In genomic region chr17:77375108-77375507, GRCh38 we compare ENCODE assay signal across 9 cellular contexts.
A peak's percentile ranks its signal among the peaks of the same experiment; 100 is the strongest.
DNase-seq lines count a peak whose midpoint lies in the region; ATAC-seq and TF ChIP-seq lines count a peak whose summit lies in the region.
"Had no signal": no experiment of that assay in that cellular context is flagged by ENCODE, and none has a peak within 500 bp of the region (broad histone marks: within the 10 kb centered on the region; RNA-seq: fewer than 3 reads in every experiment).

No MANE protein-coding gene starts in this region.

- no peak overlapping the region for H3K4ac ChIP-seq in neuronal stem cell (ENCODE audit: low read length)

- no TSS peak for BruUV-seq in Panc1 (replicated peaks; lab: Mats Ljungman, UMichigan)

- peak overlapping the region; percentile 93 for H3K4me2 ChIP-seq in neuronal stem cell (ENCODE audit: insufficient read depth, low read length, poor library complexity, severe bottlenecking)

- H2BK120ac ChIP-seq in neuronal stem cell (ENCODE audit: low read depth, low read length), result peak overlapping the region; percentile 19

- H3K9ac ChIP-seq in neuronal stem cell (ENCODE audit: low read depth, low read length, poor library complexity), result peak overlapping the region; percentile 84

- H3K4me3 ChIP-seq in Panc1 (ENCODE audit: low read depth in 2 of 2, low read length in 2 of 2) (peak overlapping the region; percentile 50 to 54), neuronal stem cell (ENCODE audit: low read length in 2 of 2) (peak overlapping the region in 1 of 2 donors; percentile 96)

- peak overlapping the region; percentile 95 for H3K18ac ChIP-seq in neuronal stem cell (ENCODE audit: low read length)

- H3K4me3 Mint-ChIP-seq in endothelial cell (ENCODE audit: unreplicated experiment), result peak overlapping the region; percentile 99

- H3K79me1 ChIP-seq in neuronal stem cell (ENCODE audit: low read depth, low read length), result peaks cover 45% of the 10 kb centered on the region

- H4K91ac ChIP-seq in neuronal stem cell (ENCODE audit: low read depth, low read length, poor library complexity), result no peak overlapping the region

- intact Hi-C loops in Panc1 (cut with micrococcal nuclease; ENCODE audit: unreplicated experiment), result no loop called here

- H2BK15ac ChIP-seq in neuronal stem cell (ENCODE audit: low read length), result peak overlapping the region; percentile 77

- CTCF ChIA-PET in Panc1 (lab: Charles Lee), result no interaction called here

- peak overlapping the region; percentile 97 for H3K23ac ChIP-seq in neuronal stem cell (ENCODE audit: low read depth, low read length, poor library complexity)

- WGBS in neuronal stem cell (ENCODE audit: extremely low coverage in 2 of 2, insufficient read length in 2 of 2, insufficient replicate concordance in 1 of 2), 2 donors, result no CpG with 5 or more reads among the region's 13 CpGs

- H3K9me3 ChIP-seq in Panc1 (ENCODE audit: control insufficient read depth, insufficient read depth, low read depth, low read length), result no peaks in the 10 kb centered on the region
- H3K9me3 ChIP-seq in neuronal stem cell (replicated peaks in 1 of 2; ENCODE audit: control insufficient read depth in 2 of 2, insufficient read depth in 1 of 2, low read depth in 1 of 2, low read length in 2 of 2), result no peaks in the 10 kb centered on the region

- in situ Hi-C loops in Panc1 (cut with HindIII; ENCODE audit: low pct_unique_long_range_greater_than_20kb, low sequenced_read_pairs), result no loop called here

- H3K36me3 ChIP-seq in Panc1 (ENCODE audit: control insufficient read depth, insufficient read depth, low read length) (no peaks in the 10 kb centered on the region), neuronal stem cell (replicated peaks in 1 of 2; ENCODE audit: control insufficient read depth in 2 of 2, insufficient read depth in 2 of 2, low read length in 2 of 2) (no peaks in the 10 kb centered on the region)

- DNase-seq in Panc1 (ENCODE audit: low read depth, low spot score) (no peak), endothelial cell (ENCODE audit: low spot score) (no peak), neuronal stem cell (ENCODE audit: low spot score) (no peak), NCI-H1436 (lab: John Stamatoyannopoulos, UW) (no peak), GDM1 (lab: John Stamatoyannopoulos, UW) (no peak), NCI-H345 treated with DMSO at 0.1 percent for 48 hours (lab: John Stamatoyannopoulos, UW; ENCODE audit: unreplicated experiment) (no peak)
- DNase-seq: foreskin keratinocyte had no signal

- no peak overlapping the region for H2BK12ac ChIP-seq in neuronal stem cell (ENCODE audit: low read length)

- peak overlapping the region; percentile 94 for H3K14ac ChIP-seq in neuronal stem cell (ENCODE audit: low read length)

- peaks cover 24% of the 10 kb centered on the region for H3K27me3 Mint-ChIP-seq in endothelial cell (ENCODE audit: unreplicated experiment)

- H2AFZ ChIP-seq in neuronal stem cell (ENCODE audit: low read length), result no peak overlapping the region

- H3K4me1 Mint-ChIP-seq in endothelial cell (ENCODE audit: unreplicated experiment), result peaks cover 74% of the 10 kb centered on the region

- TF ChIP-seq CTCF in C4-2B (conservative IDR thresholded peaks at IDR 0.05) (no peak), Panc1 (IDR thresholded peaks at IDR 0.05) (no peak), endothelial cell (IDR thresholded peaks at IDR 0.05; ENCODE audit: unreplicated experiment) (no peak)

- H3K27me3 ChIP-seq in Panc1 (ENCODE audit: control insufficient read depth, insufficient read depth, low read length) (no peaks in the 10 kb centered on the region), neuronal stem cell (ENCODE audit: control insufficient read depth in 3 of 3, insufficient read depth in 3 of 3, low read depth in 1 of 3, low read length in 3 of 3) (no peaks in the 10 kb centered on the region)
- H3K27me3 ChIP-seq: foreskin keratinocyte had no signal

- peaks cover 89% of the 10 kb centered on the region for H3K4me1 ChIP-seq in Panc1 (ENCODE audit: control insufficient read depth, insufficient read depth, low read length)
- H3K4me1 ChIP-seq in neuronal stem cell (ENCODE audit: control insufficient read depth in 2 of 2, insufficient read depth in 1 of 2, low read depth in 1 of 2, low read length in 2 of 2), result peaks cover 41 to 63% of the 10 kb centered on the region in 2 donors

- ATAC-seq in Panc1 (no peak), GM21786 (IDR thresholded peaks at IDR 0.05; ENCODE audit: unreplicated experiment) (no peak)
- ATAC-seq: foreskin keratinocyte had no signal

- H2AK5ac ChIP-seq in neuronal stem cell (ENCODE audit: low read depth, low read length), result peak overlapping the region; percentile 92

- POLR2A ChIA-PET in Panc1 (lab: Charles Lee), result no interaction called here

- peak overlapping the region; percentile 100 for H2BK5ac ChIP-seq in neuronal stem cell (ENCODE audit: low read length)

- peak overlapping the region; percentile 91 for H3K27ac Mint-ChIP-seq in endothelial cell (ENCODE audit: unreplicated experiment)

- peaks cover 15% of the 10 kb centered on the region for H3K36me3 Mint-ChIP-seq in endothelial cell (ENCODE audit: low read depth, unreplicated experiment)

- H3K9me3 Mint-ChIP-seq in endothelial cell (ENCODE audit: unreplicated experiment), result peaks cover 4% of the 10 kb centered on the region

- no peak overlapping the region for H4K8ac ChIP-seq in neuronal stem cell (ENCODE audit: low read depth, low read length)

- H3K27ac ChIP-seq in C4-2B, result peak overlapping the region; percentile 4; the same call in 1 of the 2 replicates
- peak overlapping the region; percentile 90 for H3K27ac ChIP-seq in Panc1 (ENCODE audit: low read length)
- no peak overlapping the region for H3K27ac ChIP-seq in neuronal stem cell (replicated peaks; ENCODE audit: low read length)
- H3K27ac ChIP-seq: foreskin keratinocyte had no signal
